8 cellular contexts compared by ENCODE assay signal in the genomic region with DNA sequence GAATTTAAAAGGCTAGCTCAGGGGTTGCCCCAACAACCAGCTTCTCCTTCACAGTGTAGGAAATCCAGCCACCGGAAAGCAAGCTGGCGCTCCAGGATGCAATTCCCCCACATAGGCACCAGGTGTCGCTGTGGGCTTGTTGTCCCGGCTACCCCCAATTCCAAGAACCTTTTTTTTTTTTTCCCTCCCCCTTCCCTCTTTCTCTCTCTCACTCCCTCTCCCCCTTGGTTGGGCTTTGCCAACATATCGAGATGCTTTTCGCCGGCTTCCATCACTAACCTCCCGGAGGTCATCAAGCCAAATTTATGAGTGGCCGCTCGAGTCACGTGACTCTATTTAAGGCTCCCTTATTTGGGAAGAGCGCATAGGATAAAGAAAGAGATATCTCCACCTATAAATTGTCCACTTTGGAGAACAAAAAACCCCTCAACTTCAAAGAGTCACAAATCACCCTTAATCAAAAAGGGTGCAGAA. TPM values are rescaled to one million over a fixed set of nuclear protein-coding genes. Genes with fewer than 3 reads are reported as not detected.
DNase-seq lines count a peak whose midpoint lies in the region; ATAC-seq and TF ChIP-seq lines count a peak whose summit lies in the region.

HOXC5 (plus strand) TSS at position 424 of the 474 bp plus-strand sequence. CDS start 73 bp downstream, outside the sequence.

- no peak within 1 kb of the TSS for H4K91ac ChIP-seq in H9 (ENCODE audit: insufficient read length, low read depth, low read length)

- CTCF ChIA-PET in naive thymus-derived CD4-positive, alpha-beta T cell (lab: Charles Lee) = interaction anchor here (0.6 to 2.2 kb wide), 23 partner anchors 9 to 1512 kb away, joined by 3 to 17 read pairs (median 4); partner anchors contain the start of genes HOXC8 and KRT5

- DNase-seq in Ammon's horn (ENCODE audit: low spot score) = peak; percentile 63
- peak; percentile 91 for DNase-seq in H9
- peak; percentile 81 for DNase-seq in NCI-H748 treated with DMSO at 0.1 percent for 48 hours (lab: John Stamatoyannopoulos, UW)
- peak; percentile 85 for DNase-seq in activated CD8-positive, alpha-beta memory T cell treated with anti-CD3 and anti-CD28 coated beads for 24 hours
- DNase-seq in erythroblast (lab: John Stamatoyannopoulos, UW) = peak; percentile 67 to 80
- DNase-seq in naive thymus-derived CD4-positive, alpha-beta T cell = peak; percentile 41 to 73 (median 62)
- DNase-seq in stomach = peak; percentile 84

- no peak within 1 kb of the TSS for H3K9ac ChIP-seq in H9 (ENCODE audit: extremely low read depth, insufficient read length, low read length)

- no peaks in the 10 kb centered on the region for H3K23me2 ChIP-seq in H9 (ENCODE audit: insufficient read length, low read depth, low read length, poor library complexity, severe bottlenecking)

- no peak within 1 kb of the TSS for H3K56ac ChIP-seq in H9 (ENCODE audit: insufficient read length, low read depth, low read length)

- no CpG with 5 or more reads among the region's 12 CpGs for WGBS in H9 (ENCODE audit: extremely low coverage, insufficient read length, low lambda C conversion rate)
- 1 to 2% (median 2%) methylated on average over 12 of the region's 12 CpGs for WGBS in stomach, 5 donors

- H3K9me3 ChIP-seq in H9 (ENCODE audit: control insufficient read depth, low read depth, low read length) (no peaks in the 10 kb centered on the region), stomach (no peaks in the 10 kb centered on the region)
- peaks cover 0 to 5% (median 0%) of the 10 kb centered on the region in 3 experiments for H3K9me3 ChIP-seq in naive thymus-derived CD4-positive, alpha-beta T cell (ENCODE audit: control insufficient read depth in 2 of 3, low read length in 3 of 3)

- H4K5ac ChIP-seq in H9 (ENCODE audit: insufficient read length, low read depth, low read length) = no peak within 1 kb of the TSS

- peak; percentile 77 for ATAC-seq in naive thymus-derived CD4-positive, alpha-beta T cell
- ATAC-seq in HG03442 (IDR thresholded peaks at IDR 0.05; ENCODE audit: unreplicated experiment) = no peak

- H3K23ac ChIP-seq in H9 (ENCODE audit: insufficient read length, low read depth, low read length) = no peak within 1 kb of the TSS

- peak within 1 kb of the TSS in 1 of 2 experiments; percentile 56; a peak in 2 of 5 replicates for H3K4me3 Mint-ChIP-seq in H9
- peak within 1 kb of the TSS; percentile 52 to 80 (median 67) for H3K4me3 Mint-ChIP-seq in naive thymus-derived CD4-positive, alpha-beta T cell

- POLR2A ChIA-PET in naive thymus-derived CD4-positive, alpha-beta T cell (lab: Charles Lee) = interaction anchor here (1.4 kb wide), 1 partner anchor 159 kb away, joined by 6 read pairs; no protein-coding TSS in a partner anchor

- H2BK20ac ChIP-seq in H9 (ENCODE audit: low read depth, low read length, poor library complexity, severe bottlenecking) = no peak within 1 kb of the TSS

- no peaks in the 10 kb centered on the region for H3K36me3 ChIP-seq in naive thymus-derived CD4-positive, alpha-beta T cell (ENCODE audit: control insufficient read depth in 2 of 3, insufficient read depth in 3 of 3, low read length in 3 of 3)
- H3K36me3 ChIP-seq in stomach = no peaks in the 10 kb centered on the region

- H3K4ac ChIP-seq in H9 (ENCODE audit: low read depth, low read length) = no peak within 1 kb of the TSS

- H2AFZ ChIP-seq in H9 (ENCODE audit: low read length) = no peak within 1 kb of the TSS

- no peak within 1 kb of the TSS for H2BK15ac ChIP-seq in H9 (ENCODE audit: low read depth, low read length)

- TF ChIP-seq POLR2A in erythroblast (IDR thresholded peaks at IDR 0.05; ENCODE audit: low read length) (no peak), stomach (IDR thresholded peaks at IDR 0.05) (no peak)

- H3K4me1 ChIP-seq in H9 (ENCODE audit: insufficient read depth, low read length) (no peaks in the 10 kb centered on the region), stomach (peaks cover 6 to 66% (median 36%) of the 10 kb centered on the region in 4 donors)
- H3K4me1 ChIP-seq in naive thymus-derived CD4-positive, alpha-beta T cell (ENCODE audit: control insufficient read depth in 2 of 2, insufficient read depth in 2 of 2, low read length in 2 of 2) = peaks cover 7 to 15% of the 10 kb centered on the region in 2 donors

- no peak within 1 kb of the TSS for H3K18ac ChIP-seq in H9 (ENCODE audit: insufficient read length, low read depth, low read length)

- H3K27ac ChIP-seq in H9 (ENCODE audit: insufficient read length, low read depth, low read length) (no peak within 1 kb of the TSS), stomach (peak within 1 kb of the TSS; percentile 61 to 82 (median 65))
- H3K27ac ChIP-seq in naive thymus-derived CD4-positive, alpha-beta T cell (ENCODE audit: low read depth, low read length) = no peak within 1 kb of the TSS

- H2BK12ac ChIP-seq in H9 (ENCODE audit: insufficient read length, low read depth, low read length) = no peak within 1 kb of the TSS

- H3K9me3 Mint-ChIP-seq in H9 = peaks cover 2 to 9% of the 10 kb centered on the region in 2 experiments; a peak in 3 of 5 replicates
- peaks cover 0 to 7% (median 4%) of the 10 kb centered on the region in 11 donors for H3K9me3 Mint-ChIP-seq in naive thymus-derived CD4-positive, alpha-beta T cell

- H3K14ac ChIP-seq in H9 (ENCODE audit: insufficient read depth, low read length) = no peak within 1 kb of the TSS

- no peak within 1 kb of the TSS for H3K4me2 ChIP-seq in H9 (ENCODE audit: insufficient read depth, insufficient read length, low read length)

- no peak within 1 kb of the TSS for H3K4me3 ChIP-seq in naive thymus-derived CD4-positive, alpha-beta T cell (ENCODE audit: low read length)
- peak within 1 kb of the TSS; percentile 45 to 64 (median 53) for H3K4me3 ChIP-seq in stomach

- no peak within 1 kb of the TSS for H2BK120ac ChIP-seq in H9 (ENCODE audit: low read depth, low read length, poor library complexity, severe bottlenecking)

- no peak within 1 kb of the TSS for H2AK5ac ChIP-seq in H9 (ENCODE audit: insufficient read length, low read length)

- peaks cover 0 to 7% (median 0%) of the 10 kb centered on the region in 3 experiments; a peak in 2 of 7 replicates for H3K36me3 Mint-ChIP-seq in H9 (ENCODE audit: insufficient read depth in 1 of 3, low read depth in 3 of 3)
- peaks cover 0 to 4% (median 0%) of the 10 kb centered on the region in 5 donors for H3K36me3 Mint-ChIP-seq in naive thymus-derived CD4-positive, alpha-beta T cell

- H3K27me3 Mint-ChIP-seq in H9 (ENCODE audit: low read depth) = peaks cover 99% of the 10 kb centered on the region
- H3K27me3 Mint-ChIP-seq in naive thymus-derived CD4-positive, alpha-beta T cell = peaks cover 74 to 93% (median 84%) of the 10 kb centered on the region in 5 donors

- H3K27ac Mint-ChIP-seq in H9 = no peak within 1 kb of the TSS
- H3K27ac Mint-ChIP-seq in naive thymus-derived CD4-positive, alpha-beta T cell = peak within 1 kb of the TSS in 4 of 9 donors; percentile 12 to 74 (median 49)

- peaks cover 17 to 25% of the 10 kb centered on the region in 2 experiments for H3K4me1 Mint-ChIP-seq in H9
- H3K4me1 Mint-ChIP-seq in naive thymus-derived CD4-positive, alpha-beta T cell = peaks cover 9 to 51% (median 31%) of the 10 kb centered on the region in 7 donors

- H3K79me2 ChIP-seq in H9 (ENCODE audit: insufficient read depth, low read length) = no peaks in the 10 kb centered on the region

- no peak within 1 kb of the TSS for H3T11ph ChIP-seq in H9 (ENCODE audit: low read length)

- H2BK5ac ChIP-seq in H9 (ENCODE audit: insufficient read length, low read length) = no peak within 1 kb of the TSS

- no peak for TF ChIP-seq EP300 in stomach (IDR thresholded peaks at IDR 0.05)

- intact Hi-C loops in naive thymus-derived CD4-positive, alpha-beta T cell (cut with micrococcal nuclease) = loop anchor here (1.0 to 5.0 kb wide), 7 partner anchors 14 to 169 kb away; no protein-coding TSS in a partner anchor
- intact Hi-C loops in stomach (cut with DNase I; ENCODE audit: low total_unique reads) = no loop called here

- H4K20me1 ChIP-seq in H9 (ENCODE audit: control insufficient read depth, insufficient read depth, insufficient read length) = no peaks in the 10 kb centered on the region

- H3K27me3 ChIP-seq in H9 (ENCODE audit: insufficient read depth, low read length) = peaks cover 97% of the 10 kb centered on the region
- peaks cover 23 to 62% of the 10 kb centered on the region in 2 donors for H3K27me3 ChIP-seq in naive thymus-derived CD4-positive, alpha-beta T cell (ENCODE audit: control insufficient read depth in 2 of 2, insufficient read depth in 2 of 2, low read length in 2 of 2)
- H3K27me3 ChIP-seq in stomach = peaks cover 0 to 100% (median 68%) of the 10 kb centered on the region in 3 donors

- H3K79me1 ChIP-seq in H9 (ENCODE audit: insufficient read depth, low read depth, low read length, poor library complexity, severe bottlenecking) = no peaks in the 10 kb centered on the region

- H4K8ac ChIP-seq in H9 (replicated peaks; ENCODE audit: insufficient read length, low read depth, low read length) = no peak within 1 kb of the TSS

- TF ChIP-seq CTCF in H9 (conservative IDR thresholded peaks at IDR 0.05) = peak; percentile 98
- TF ChIP-seq CTCF in stomach (IDR thresholded peaks at IDR 0.05) = peak in 6 of 7 experiments; percentile 96 to 100 (median 98)

RNA-seq across cellular contexts. Expression of gene HOXC5, which starts in this region (rescaled TPM):
- total RNA-seq in H9 (2021) = not detected in 2 replicates
- not detected for total RNA-seq in naive thymus-derived CD4-positive, alpha-beta T cell
- polyA plus RNA-seq in naive thymus-derived CD4-positive, alpha-beta T cell = not detected
- not detected for total RNA-seq in stomach
- polyA plus RNA-seq in stomach = 1 to 10 TPM in 1 of 3 donors, under 1 TPM in 1, not detected in 1; 0.25 to 1.3 TPM

Comparison
In these comparisons a context has a peak if more than half of its experiments do, and no peak if none do; other contexts are left out.
1. Peak in DNase-seq in H9; RNA of the gene not detected or under 1 TPM.
2. Peak in DNase-seq and ATAC-seq in naive thymus-derived CD4-positive, alpha-beta T cell; RNA of the gene not detected or under 1 TPM.
3. H3K27ac ChIP-seq: peak in stomach (5 of 5); none in H9 (single experiment) and naive thymus-derived CD4-positive, alpha-beta T cell (single experiment).
4. Peak in every context shown above with its lines, with median percentiles within 50 percentile points of each other: DNase-seq.